In the genomic region with DNA sequence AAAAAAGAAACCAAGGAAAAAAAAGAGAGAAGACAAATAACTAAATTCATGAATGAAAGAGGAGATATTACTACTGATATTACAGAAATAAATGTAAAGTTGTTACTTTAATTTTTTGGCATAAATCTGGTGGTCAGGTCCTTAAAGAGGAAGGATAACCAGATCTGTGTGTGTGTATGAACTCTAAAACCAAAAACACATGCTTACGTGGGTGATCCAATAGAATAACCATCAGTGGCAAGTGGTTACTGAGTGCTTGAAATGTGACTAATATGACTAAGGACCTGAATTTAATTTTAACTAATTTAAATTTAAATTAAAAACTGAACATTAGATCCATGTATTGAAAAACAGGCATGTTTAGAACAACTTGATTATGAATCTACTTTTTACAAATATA, we compare ENCODE assay signal across 9 cellular contexts. TPM values are rescaled to one million over a fixed set of nuclear protein-coding genes. Genes with fewer than 3 reads are reported as not detected.
"Had no signal": no experiment of that assay in that cellular context is flagged by ENCODE, and none has a peak within 500 bp of the region (broad histone marks: within the 10 kb centered on the region; RNA-seq: fewer than 3 reads in every experiment).

No MANE protein-coding gene starts in this region.

- ATAC-seq: HCT116, K562 had no signal

- H3K36me3 ChIP-seq: HAP-1 had no signal

- H3K27ac ChIP-seq: GM23248 had no signal

- H3K4me3 Mint-ChIP-seq: HFFc6 had no signal

- H3K9me3 ChIP-seq: HAP-1 had no signal

- DNase-seq: GM23248, GOT3, H7, HFFc6, IMR-90 had no signal

- H3K27ac Mint-ChIP-seq: HFFc6 had no signal

- FAIRE-seq: HTR-8/SVneo, K562 had no signal

- H3K4me3 ChIP-seq: GM23248, HAP-1, K562 had no signal

- H3K4me1 ChIP-seq: HAP-1 had no signal

- H3K9ac ChIP-seq: GM23248 had no signal

RNA-seq across cellular contexts. Expression of a gene that starts 10.3 kb away (rescaled TPM):
- total RNA-seq: H7, K562 had no signal
- polyA plus RNA-seq: K562 had no signal
